In the genomic region with DNA sequence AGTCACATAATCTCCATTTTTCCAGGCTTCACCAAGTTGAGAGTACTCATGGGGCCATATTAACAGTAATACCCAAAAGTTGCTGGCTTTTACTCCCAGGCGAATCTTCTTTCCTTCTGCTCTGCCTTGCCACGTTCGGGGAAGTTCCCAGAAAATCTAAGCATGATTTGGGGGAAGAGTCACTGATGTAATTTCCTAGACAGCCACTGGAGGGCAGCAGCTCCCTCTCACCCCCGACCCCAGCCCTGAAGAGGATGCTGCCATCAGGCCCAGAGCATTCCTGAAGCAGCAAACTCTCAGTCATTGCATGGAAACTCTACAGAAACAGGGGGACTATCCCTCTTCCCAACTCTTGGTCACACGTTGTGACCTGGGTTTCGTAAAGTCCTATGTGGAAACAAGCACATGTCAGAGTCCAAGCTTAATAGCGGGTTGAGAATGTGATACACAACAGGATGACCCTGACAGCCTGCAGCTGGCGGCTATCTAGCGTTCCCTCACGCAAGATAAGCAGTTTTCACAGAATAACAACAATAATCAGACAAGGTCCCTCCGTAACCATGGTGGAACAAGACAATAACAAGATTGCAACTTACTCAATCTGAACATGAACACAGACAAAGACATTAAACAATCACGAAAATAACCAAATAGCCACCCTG, we compare ENCODE assay signal across 8 cellular contexts. TPM values are rescaled to one million over a fixed set of nuclear protein-coding genes. Genes with fewer than 3 reads are reported as not detected.
DNase-seq lines count a peak whose midpoint lies in the region; ATAC-seq and FAIRE-seq lines count a peak whose summit lies in the region.

No MANE protein-coding gene starts in this region.

- H3K4me3 Mint-ChIP-seq in activated CD4-positive, alpha-beta memory T cell treated with anti-CD3 and anti-CD28 coated beads for 36 hours, result no peak overlapping the region

- no peak overlapping the region for H3K27ac ChIP-seq in mesenchymal stem cell (ENCODE audit: low read length, poor library complexity, severe bottlenecking)

- no peak overlapping the region for H2BK5ac ChIP-seq in mesenchymal stem cell (ENCODE audit: low read depth, low read length, poor library complexity, severe bottlenecking)

- CTCF ChIA-PET in activated CD4-positive, alpha-beta memory T cell treated with anti-CD3 and anti-CD28 coated beads for 36 hours (lab: Charles Lee), result interaction anchor here (0.6 to 2.9 kb wide), 30 partner anchors 8 to 350 kb away, joined by 3 to 34 read pairs (median 4); a partner anchor contains a TSS

- DNase-seq in ACHN (peak; percentile 67), GM18507 (ENCODE audit: extremely low spot score, insufficient read length, low read depth) (peak; percentile 50), NCI-H748 (lab: John Stamatoyannopoulos, UW; ENCODE audit: unreplicated experiment) (peak; percentile 55), ecto neural progenitor cell (ENCODE audit: low spot score) (peak; percentile 85), mesenchymal stem cell (peak; percentile 76)
- peak; percentile 77 for DNase-seq in activated CD4-positive, alpha-beta memory T cell treated with anti-CD3 and anti-CD28 coated beads for 36 hours
- peak; percentile 1 to 23 for DNase-seq in stimulated activated CD8-positive, alpha-beta memory T cell treated with anti-CD3 and anti-CD28 coated beads, Interleukin-4, amount 100 ng/mL, for 4 hours (ENCODE audit: low read depth in 2 of 2, low spot score in 1 of 2)

- H2BK15ac ChIP-seq in mesenchymal stem cell (ENCODE audit: low read depth, poor library complexity, severe bottlenecking), result no peak overlapping the region

- 44% methylated on average over 12 of the region's 12 CpGs for WGBS in mesenchymal stem cell

- in situ Hi-C loops in ACHN (cut with HindIII; ENCODE audit: low pct_ligation_motif_present, low pct_unique_long_range_greater_than_20kb, low sequenced_read_pairs), result no loop called here

- no peak overlapping the region for H3K27ac Mint-ChIP-seq in activated CD4-positive, alpha-beta memory T cell treated with anti-CD3 and anti-CD28 coated beads for 36 hours

- H4K91ac ChIP-seq in mesenchymal stem cell (ENCODE audit: low read length), result no peak overlapping the region

- H3K9me3 Mint-ChIP-seq in activated CD4-positive, alpha-beta memory T cell treated with anti-CD3 and anti-CD28 coated beads for 36 hours, result no peaks in the 10 kb centered on the region

- H3K9me3 ChIP-seq in mesenchymal stem cell (ENCODE audit: control insufficient read depth, low read length), result no peaks in the 10 kb centered on the region

- H3K4me3 ChIP-seq in mesenchymal stem cell (ENCODE audit: insufficient read depth in 1 of 2, low read depth in 1 of 2, low read length in 2 of 2), result no peak overlapping the region

- no peak for ATAC-seq in GM21786 (IDR thresholded peaks at IDR 0.05; ENCODE audit: unreplicated experiment)

- H3K4me2 ChIP-seq in mesenchymal stem cell (ENCODE audit: low read length, poor library complexity, severe bottlenecking), result no peak overlapping the region

- H3K4me1 ChIP-seq in mesenchymal stem cell (ENCODE audit: control insufficient read depth, insufficient read depth, low read depth, low read length), result no peaks in the 10 kb centered on the region

- no peak overlapping the region for H2BK120ac ChIP-seq in mesenchymal stem cell (ENCODE audit: low read depth, low read length)

- H2BK12ac ChIP-seq in mesenchymal stem cell (ENCODE audit: low read length in 2 of 2), result no peak overlapping the region

- POLR2A ChIA-PET in activated CD4-positive, alpha-beta memory T cell treated with anti-CD3 and anti-CD28 coated beads for 36 hours (lab: Charles Lee), result interaction anchor here (0.6 kb wide), 1 partner anchor 160 kb away, joined by 3 read pairs; no protein-coding TSS in a partner anchor

- H3K27me3 ChIP-seq in mesenchymal stem cell (ENCODE audit: control insufficient read depth in 1 of 2, insufficient read depth in 1 of 2, low read length in 2 of 2), result peaks cover 0 to 4% of the 10 kb centered on the region in 2 experiments

- no peak overlapping the region for H3K23ac ChIP-seq in mesenchymal stem cell (ENCODE audit: low read length in 2 of 2)

- H3K36me3 ChIP-seq in mesenchymal stem cell (ENCODE audit: control insufficient read depth in 1 of 2, insufficient read depth in 2 of 2, low read depth in 1 of 2, low read length in 2 of 2), result no peaks in the 10 kb centered on the region

- H4K8ac ChIP-seq in mesenchymal stem cell (ENCODE audit: low read length), result no peak overlapping the region

- no peak overlapping the region for H3K14ac ChIP-seq in mesenchymal stem cell (ENCODE audit: low read length in 2 of 2)

- peak; percentile 78 for FAIRE-seq in GM18507 (lab: Jason Lieb, UNC)

- H3K4ac ChIP-seq in mesenchymal stem cell (ENCODE audit: low read depth in 1 of 2, low read length in 2 of 2), result no peak overlapping the region

- peaks cover 5% of the 10 kb centered on the region for H3K4me1 Mint-ChIP-seq in activated CD4-positive, alpha-beta memory T cell treated with anti-CD3 and anti-CD28 coated beads for 36 hours (ENCODE audit: low read depth)

- peak overlapping the region in 1 of 2 experiments; percentile 19 for H3K18ac ChIP-seq in mesenchymal stem cell (ENCODE audit: low read depth in 1 of 2, low read length in 2 of 2)

- no peak overlapping the region for H2AFZ ChIP-seq in mesenchymal stem cell (ENCODE audit: low read depth, low read length)

- intact Hi-C loops in activated CD4-positive, alpha-beta memory T cell treated with anti-CD3 and anti-CD28 coated beads for 36 hours (cut with micrococcal nuclease), result loop anchor here (1.0 to 10.0 kb wide), 4 partner anchors 41 to 226 kb away; no protein-coding TSS in a partner anchor

- H2AK5ac ChIP-seq in mesenchymal stem cell (ENCODE audit: low read length, severe bottlenecking), result no peak overlapping the region

- H3K79me1 ChIP-seq in mesenchymal stem cell (replicated peaks; ENCODE audit: low read length, poor library complexity, severe bottlenecking), result no peaks in the 10 kb centered on the region

- no peaks in the 10 kb centered on the region for H3K36me3 Mint-ChIP-seq in activated CD4-positive, alpha-beta memory T cell treated with anti-CD3 and anti-CD28 coated beads for 36 hours

- H3K27me3 Mint-ChIP-seq in activated CD4-positive, alpha-beta memory T cell treated with anti-CD3 and anti-CD28 coated beads for 36 hours, result peaks cover 10% of the 10 kb centered on the region

- H3K9ac ChIP-seq in mesenchymal stem cell (ENCODE audit: low read length), result peak overlapping the region; percentile 77

RNA-seq across cellular contexts. Expression of a gene that starts 43.8 kb away (rescaled TPM):
- 10 to 100 TPM; 17.9 to 19.0 TPM for total RNA-seq in activated CD4-positive, alpha-beta memory T cell treated with anti-CD3 and anti-CD28 coated beads for 36 hours
- polyA plus RNA-seq in mesenchymal stem cell (2013, experiment 1 of 2), result 17.8 TPM
- 18.4 TPM for polyA plus RNA-seq in mesenchymal stem cell (2013, experiment 2 of 2)

Comparison
In these comparisons a context has a peak if more than half of its experiments do, and no peak if none do; other contexts are left out.
1. DNase-seq: peak in every context shown above with its lines; median percentile 85 in ecto neural progenitor cell; 77 in activated CD4-positive, alpha-beta memory T cell treated with anti-CD3 and anti-CD28 coated beads for 36 hours; 76 in mesenchymal stem cell; 67 in ACHN; 55 in NCI-H748; 50 in GM18507; 12 in stimulated activated CD8-positive, alpha-beta memory T cell treated with anti-CD3 and anti-CD28 coated beads, Interleukin-4, amount 100 ng/mL, for 4 hours.